7 cellular contexts compared by ENCODE assay signal in genomic region chr11:450809-451451, GRCh38. TPM values are rescaled to one million over a fixed set of nuclear protein-coding genes. Genes with fewer than 3 reads are reported as not detected.
DNase-seq lines count a peak whose midpoint lies in the region; ATAC-seq and TF ChIP-seq lines count a peak whose summit lies in the region.

No MANE protein-coding gene starts in this region.

- H3K79me2 ChIP-seq in osteoblast (ENCODE audit: insufficient read depth, low read length): peaks cover 60% of the 10 kb centered on the region

- peak overlapping the region; percentile 95 for H2AFZ ChIP-seq in osteoblast (ENCODE audit: low read length)

- H3K27me3 ChIP-seq in SJSA1 (replicated peaks) (no peaks in the 10 kb centered on the region), gastroesophageal sphincter (no peaks in the 10 kb centered on the region), osteoblast (ENCODE audit: insufficient read depth, low read length) (no peaks in the 10 kb centered on the region), thoracic aorta (replicated peaks; ENCODE audit: insufficient read depth) (no peaks in the 10 kb centered on the region)

- H3K27ac ChIP-seq in SJSA1 (no peak overlapping the region), gastroesophageal sphincter (peak overlapping the region; percentile 34 to 96 (median 92)), osteoblast (ENCODE audit: low read depth, low read length) (peak overlapping the region; percentile 89), thoracic aorta (peak overlapping the region in 1 of 2 donors; percentile 63)

- CTCF ChIA-PET in activated naive CD4-positive, alpha-beta T cell treated with anti-CD3 and anti-CD28 coated beads for 36 hours (lab: Charles Lee): interaction anchor here (0.5 to 4.2 kb wide), 4 partner anchors 30 to 191 kb away, joined by 3 to 21 read pairs (median 4); no protein-coding TSS in a partner anchor

- WGBS in gastroesophageal sphincter (ENCODE audit: low coverage in 1 of 2), 2 donors: 0% methylated on average over 5 of the region's 46 CpGs

- intact Hi-C loops in activated naive CD4-positive, alpha-beta T cell treated with anti-CD3 and anti-CD28 coated beads for 36 hours (cut with micrococcal nuclease): loop anchor here (1.0 to 5.0 kb wide), 4 partner anchors 68 to 356 kb away; partner anchors contain the start of genes PIDD1, PSMD13, RPLP2 and SIRT3

- H3K4me2 ChIP-seq in osteoblast (ENCODE audit: insufficient read depth, low read length): peak overlapping the region; percentile 96

- no peak for TF ChIP-seq POLR2A in gastroesophageal sphincter (IDR thresholded peaks at IDR 0.05)

- ATAC-seq in GM18498 (IDR thresholded peaks at IDR 0.05; ENCODE audit: unreplicated experiment): peak; percentile 13
- ATAC-seq in gastroesophageal sphincter: no peak
- no peak for ATAC-seq in thoracic aorta (ENCODE audit: insufficient number of reproducible peaks, low FRiP score, low read depth)

- H3K4me3 ChIP-seq in SJSA1: peak overlapping the region; percentile 97
- peak overlapping the region; percentile 85 to 99 for H3K4me3 ChIP-seq in gastroesophageal sphincter
- peak overlapping the region; percentile 94 for H3K4me3 ChIP-seq in osteoblast (ENCODE audit: insufficient read depth, low read length)
- peak overlapping the region; percentile 88 for H3K4me3 ChIP-seq in thoracic aorta

- TF ChIP-seq CTCF in gastroesophageal sphincter (IDR thresholded peaks at IDR 0.05) (peak in 2 of 4 experiments; percentile 21 to 29), osteoblast (IDR thresholded peaks at IDR 0.05; ENCODE audit: extremely low read depth, low read depth, low read length) (peak; percentile 20), thoracic aorta (IDR thresholded peaks at IDR 0.05) (no peak)

- H3K27ac Mint-ChIP-seq in activated naive CD4-positive, alpha-beta T cell treated with anti-CD3 and anti-CD28 coated beads for 36 hours: peak overlapping the region; percentile 87

- H3K9me3 ChIP-seq in SJSA1 (replicated peaks) (no peaks in the 10 kb centered on the region), gastroesophageal sphincter (no peaks in the 10 kb centered on the region), osteoblast (ENCODE audit: low read depth, low read length) (no peaks in the 10 kb centered on the region), thoracic aorta (no peaks in the 10 kb centered on the region)

- peaks cover 17% of the 10 kb centered on the region for H3K4me1 ChIP-seq in SJSA1 (replicated peaks)
- peaks cover 0 to 49% (median 24%) of the 10 kb centered on the region in 3 donors for H3K4me1 ChIP-seq in gastroesophageal sphincter
- peaks cover 21% of the 10 kb centered on the region for H3K4me1 ChIP-seq in osteoblast (ENCODE audit: insufficient read depth, low read length)
- peaks cover 18 to 26% of the 10 kb centered on the region in 2 donors for H3K4me1 ChIP-seq in thoracic aorta (ENCODE audit: control insufficient read depth in 1 of 2, low read depth in 2 of 2)

- peak; percentile 66 for DNase-seq in HuH-7 (ENCODE audit: low spot score)
- DNase-seq in SJSA1 (ENCODE audit: low read depth in 1 of 2, low spot score in 2 of 2): peak; percentile 16 to 49
- peak; percentile 82 for DNase-seq in activated naive CD4-positive, alpha-beta T cell treated with anti-CD3 and anti-CD28 coated beads for 36 hours
- DNase-seq in osteoblast (ENCODE audit: insufficient read length, low spot score, missing footprints): peak; percentile 98
- no peak for DNase-seq in thoracic aorta (ENCODE audit: low spot score)

- H3K36me3 Mint-ChIP-seq in activated naive CD4-positive, alpha-beta T cell treated with anti-CD3 and anti-CD28 coated beads for 36 hours (ENCODE audit: low read depth): peaks cover 6% of the 10 kb centered on the region

- H3K4me1 Mint-ChIP-seq in activated naive CD4-positive, alpha-beta T cell treated with anti-CD3 and anti-CD28 coated beads for 36 hours (ENCODE audit: low read depth): peaks cover 27% of the 10 kb centered on the region

- H3K36me3 ChIP-seq in SJSA1 (peaks cover 5% of the 10 kb centered on the region), gastroesophageal sphincter (peaks cover 0 to 28% of the 10 kb centered on the region in 2 donors), osteoblast (ENCODE audit: insufficient read depth, low read length) (peaks cover 10% of the 10 kb centered on the region), thoracic aorta (peaks cover 4% of the 10 kb centered on the region)

- TF ChIP-seq EP300 in gastroesophageal sphincter (IDR thresholded peaks at IDR 0.05): no peak

- H3K4me3 Mint-ChIP-seq in activated naive CD4-positive, alpha-beta T cell treated with anti-CD3 and anti-CD28 coated beads for 36 hours: peak overlapping the region; percentile 97

- no peaks in the 10 kb centered on the region for H3K9me3 Mint-ChIP-seq in activated naive CD4-positive, alpha-beta T cell treated with anti-CD3 and anti-CD28 coated beads for 36 hours

- H3K27me3 Mint-ChIP-seq in activated naive CD4-positive, alpha-beta T cell treated with anti-CD3 and anti-CD28 coated beads for 36 hours (ENCODE audit: low read depth): no peaks in the 10 kb centered on the region

- peaks cover 22% of the 10 kb centered on the region for H4K20me1 ChIP-seq in osteoblast (ENCODE audit: insufficient read depth, low read length)

RNA-seq across cellular contexts. Expression of gene PTDSS2, which starts 0.9 kb away (rescaled TPM):
- total RNA-seq in SJSA1 (2014; rRNA removed; shearing (Covaris generic)): 11.5 and 18.3 TPM in 2 replicates
- 10 to 100 TPM; 12.1 to 15.0 TPM for total RNA-seq in activated naive CD4-positive, alpha-beta T cell treated with anti-CD3 and anti-CD28 coated beads for 36 hours
- 10 to 100 TPM; 23.4 to 55.9 (median 43.1) TPM for total RNA-seq in gastroesophageal sphincter
- 33.0 and 36.2 TPM in 2 replicates for total RNA-seq in osteoblast
- 10 to 100 TPM; 34.0 to 34.7 TPM for total RNA-seq in thoracic aorta

RNA-seq across cellular contexts. Expression of gene ANO9, which starts 9.1 kb away (rescaled TPM):
- total RNA-seq in SJSA1 (2014; rRNA removed; shearing (Covaris generic)): not detected in 2 replicates
- 10 to 100 TPM; 28.9 to 31.0 TPM for total RNA-seq in activated naive CD4-positive, alpha-beta T cell treated with anti-CD3 and anti-CD28 coated beads for 36 hours
- under 1 TPM in 3 of 4 donors, not detected in 1; 0.22 to 0.94 (median 0.47) TPM for total RNA-seq in gastroesophageal sphincter
- total RNA-seq in osteoblast: under 0.01 TPM in 1 of 2 replicates, not detected in the other
- total RNA-seq in thoracic aorta: 1 to 10 TPM in 1 of 2 donors, under 1 TPM in 1; 0.68 to 2.7 TPM

RNA-seq across cellular contexts. Expression of gene SIGIRR, which starts 36.1 kb away (rescaled TPM):
- total RNA-seq in SJSA1 (2014; rRNA removed; shearing (Covaris generic)): 3.3 and 8.6 TPM in 2 replicates
- 10 to 100 TPM; 38.0 to 38.8 TPM for total RNA-seq in activated naive CD4-positive, alpha-beta T cell treated with anti-CD3 and anti-CD28 coated beads for 36 hours
- total RNA-seq in gastroesophageal sphincter: 10 to 100 TPM; 37.4 to 49.5 (median 44.8) TPM
- total RNA-seq in osteoblast: 10.9 and 14.5 TPM in 2 replicates
- 10 to 100 TPM; 24.9 to 36.8 TPM for total RNA-seq in thoracic aorta

RNA-seq across cellular contexts. Expression of gene RNH1, which starts 56.1 kb away (rescaled TPM):
- 121 and 137 TPM in 2 replicates for total RNA-seq in SJSA1 (2014; rRNA removed; shearing (Covaris generic))
- 100 to 1,000 TPM; 101 to 102 TPM for total RNA-seq in activated naive CD4-positive, alpha-beta T cell treated with anti-CD3 and anti-CD28 coated beads for 36 hours
- total RNA-seq in gastroesophageal sphincter (100 to 1,000 TPM; 243 to 354 (median 264) TPM), osteoblast (441 and 506 TPM in 2 replicates), thoracic aorta (100 to 1,000 TPM; 224 to 355 TPM)

RNA-seq across cellular contexts. Expression of gene PKP3, which starts 56.9 kb away (rescaled TPM):
- total RNA-seq in SJSA1 (2014; rRNA removed; shearing (Covaris generic)): 1.9 and 5.7 TPM in 2 replicates
- not detected for total RNA-seq in activated naive CD4-positive, alpha-beta T cell treated with anti-CD3 and anti-CD28 coated beads for 36 hours
- 10 to 100 TPM in 1 of 4 donors, 1 to 10 TPM in 2, under 1 TPM in 1; 0.67 to 14.3 (median 2.3) TPM for total RNA-seq in gastroesophageal sphincter
- total RNA-seq in osteoblast: 0.88 and 2.5 TPM in 2 replicates
- total RNA-seq in thoracic aorta: 1 to 10 TPM; 2.0 to 5.9 TPM

Comparison
In these comparisons a context has a peak if more than half of its experiments do, and no peak if none do; other contexts are left out.
1. RNA of gene ANO9, which starts 9.1 kb away (total RNA-seq): 28.9 to 31.0 TPM in activated naive CD4-positive, alpha-beta T cell treated with anti-CD3 and anti-CD28 coated beads for 36 hours; 0.68 to 2.7 TPM in thoracic aorta, 0.22 to 0.94 TPM in gastroesophageal sphincter, not detected in SJSA1 and under 0.01 TPM in osteoblast; every median in the first group is over 4 times any median in the second.
2. Peak in every context shown above with its lines, with median percentiles within 50 percentile points of each other: H3K4me3 ChIP-seq.